15 cellular contexts compared by ENCODE assay signal in the genomic region with DNA sequence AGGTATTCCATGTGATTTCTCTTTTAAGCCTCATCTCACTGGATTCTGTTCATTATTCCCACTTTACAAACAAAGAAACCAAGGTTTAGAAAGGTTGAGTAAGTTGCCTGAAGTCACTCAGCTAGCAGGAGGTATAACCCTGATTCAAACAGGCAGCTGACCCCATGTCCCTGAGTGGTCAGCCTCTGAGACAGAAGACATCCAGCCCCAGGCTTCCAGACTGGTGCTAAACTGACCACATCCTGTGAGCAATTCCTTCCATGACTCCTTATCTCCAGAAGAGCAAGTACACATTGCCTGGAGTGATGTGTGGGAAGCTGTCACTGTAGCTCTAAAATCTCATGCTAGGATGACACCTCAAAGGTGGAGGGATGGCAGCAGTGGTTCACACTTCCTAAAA. TPM values are rescaled to one million over a fixed set of nuclear protein-coding genes. Genes with fewer than 3 reads are reported as not detected.
DNase-seq lines count a peak whose midpoint lies in the region; ATAC-seq and TF ChIP-seq lines count a peak whose summit lies in the region.
"Had no signal": no experiment of that assay in that cellular context is flagged by ENCODE, and none has a peak within 500 bp of the region (broad histone marks: within the 10 kb centered on the region; RNA-seq: fewer than 3 reads in every experiment).

No MANE protein-coding gene starts in this region.

- peak; percentile 80 for DNase-seq in GM04504 (ENCODE audit: low read depth)
- DNase-seq in fibroblast of peridontal ligament (ENCODE audit: extremely low read depth), result peak; percentile 62
- DNase-seq in retinal pigment epithelial cell (ENCODE audit: low read depth), result peak; percentile 73
- no peak for DNase-seq in NCI-H1105 treated with DMSO at 0.1 percent for 48 hours (lab: John Stamatoyannopoulos, UW)
- no peak for DNase-seq in NCI-H1930 (lab: John Stamatoyannopoulos, UW)
- no peak for DNase-seq in H7
- DNase-seq: activated T-cell treated with anti-CD3 and anti-CD28 coated beads, Interleukin-2, amount 50 U/mL, for 1 hour; glutamatergic neuron; NCI-H2171; right lobe of liver had no signal

- peaks cover 33% of the 10 kb centered on the region for H3K27me3 ChIP-seq in H7 (ENCODE audit: control insufficient read depth, insufficient read depth, low read length)

- peak; percentile 69 for ATAC-seq in SK-N-SH treated with all-trans-retinoic acid at 6 μM for 48 hours
- no peak for ATAC-seq in GM21360 (IDR thresholded peaks at IDR 0.05; ENCODE audit: unreplicated experiment)
- ATAC-seq: right lobe of liver had no signal

- TF ChIP-seq CTCF in retinal pigment epithelial cell (conservative IDR thresholded peaks at IDR 0.05; ENCODE audit: low read depth, low read length), result no peak

- H3K4me3 ChIP-seq in retinal pigment epithelial cell (ENCODE audit: low read length) (no peak overlapping the region), H7 (ENCODE audit: insufficient read depth, low read depth, low read length) (no peak overlapping the region)
- H3K4me3 ChIP-seq: cardiac muscle cell, right lobe of liver had no signal

- H3K36me3 ChIP-seq in H7 (replicated peaks; ENCODE audit: control insufficient read depth, insufficient read depth, low read length), result no peaks in the 10 kb centered on the region
- H3K36me3 ChIP-seq: cardiac muscle cell, right lobe of liver had no signal

TF ChIP-seq in SK-N-SH treated with all-trans-retinoic acid at 6 μM for 48 hours, 23 proteins besides CTCF, POLR2A, EP300 and RAD21:
- no peak for TF ChIP-seq ZFP3 (CRISPR knock-in tag; IDR thresholded peaks at IDR 0.05)
- no peak for TF ChIP-seq ZFP30 (CRISPR knock-in tag; IDR thresholded peaks at IDR 0.05)
- TF ChIP-seq TCF4 (CRISPR knock-in tag; IDR thresholded peaks at IDR 0.05; ENCODE audit: borderline replicate concordance), result no peak
- TF ChIP-seq, protein P1, sequence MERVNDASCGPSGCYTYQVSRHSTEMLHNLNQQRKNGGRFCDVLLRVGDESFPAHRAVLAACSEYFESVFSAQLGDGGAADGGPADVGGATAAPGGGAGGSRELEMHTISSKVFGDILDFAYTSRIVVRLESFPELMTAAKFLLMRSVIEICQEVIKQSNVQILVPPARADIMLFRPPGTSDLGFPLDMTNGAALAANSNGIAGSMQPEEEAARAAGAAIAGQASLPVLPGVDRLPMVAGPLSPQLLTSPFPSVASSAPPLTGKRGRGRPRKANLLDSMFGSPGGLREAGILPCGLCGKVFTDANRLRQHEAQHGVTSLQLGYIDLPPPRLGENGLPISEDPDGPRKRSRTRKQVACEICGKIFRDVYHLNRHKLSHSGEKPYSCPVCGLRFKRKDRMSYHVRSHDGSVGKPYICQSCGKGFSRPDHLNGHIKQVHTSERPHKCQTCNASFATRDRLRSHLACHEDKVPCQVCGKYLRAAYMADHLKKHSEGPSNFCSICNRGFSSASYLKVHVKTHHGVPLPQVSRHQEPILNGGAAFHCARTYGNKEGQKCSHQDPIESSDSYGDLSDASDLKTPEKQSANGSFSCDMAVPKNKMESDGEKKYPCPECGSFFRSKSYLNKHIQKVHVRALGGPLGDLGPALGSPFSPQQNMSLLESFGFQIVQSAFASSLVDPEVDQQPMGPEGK (CRISPR knock-in tag; IDR thresholded peaks at IDR 0.05; ENCODE audit: borderline replicate concordance), result peak; percentile 51; the same call in 1 of the 2 replicates
- no peak for TF ChIP-seq ESRRG (CRISPR knock-in tag; IDR thresholded peaks at IDR 0.05)
- TF ChIP-seq, protein P2, sequence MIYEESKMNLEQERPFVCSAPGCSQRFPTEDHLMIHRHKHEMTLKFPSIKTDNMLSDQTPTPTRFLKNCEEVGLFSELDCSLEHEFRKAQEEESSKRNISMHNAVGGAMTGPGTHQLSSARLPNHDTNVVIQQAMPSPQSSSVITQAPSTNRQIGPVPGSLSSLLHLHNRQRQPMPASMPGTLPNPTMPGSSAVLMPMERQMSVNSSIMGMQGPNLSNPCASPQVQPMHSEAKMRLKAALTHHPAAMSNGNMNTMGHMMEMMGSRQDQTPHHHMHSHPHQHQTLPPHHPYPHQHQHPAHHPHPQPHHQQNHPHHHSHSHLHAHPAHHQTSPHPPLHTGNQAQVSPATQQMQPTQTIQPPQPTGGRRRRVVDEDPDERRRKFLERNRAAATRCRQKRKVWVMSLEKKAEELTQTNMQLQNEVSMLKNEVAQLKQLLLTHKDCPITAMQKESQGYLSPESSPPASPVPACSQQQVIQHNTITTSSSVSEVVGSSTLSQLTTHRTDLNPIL (CRISPR knock-in tag; IDR thresholded peaks at IDR 0.05; ENCODE audit: low read depth), result no peak
- TF ChIP-seq POU6F1 (CRISPR knock-in tag; IDR thresholded peaks at IDR 0.05; ENCODE audit: borderline replicate concordance, low read depth), result peak; percentile 41; the same call in 1 of the 2 replicates
- no peak for TF ChIP-seq ZNF8 (CRISPR knock-in tag; IDR thresholded peaks at IDR 0.05)
- no peak for TF ChIP-seq RARB (CRISPR knock-in tag; IDR thresholded peaks at IDR 0.05)
- TF ChIP-seq GLIS3 (CRISPR knock-in tag; IDR thresholded peaks at IDR 0.05), result no peak
- TF ChIP-seq TSHZ2 (CRISPR knock-in tag; IDR thresholded peaks at IDR 0.05), result no peak
- no peak for TF ChIP-seq CSRNP3 (CRISPR knock-in tag; IDR thresholded peaks at IDR 0.05)
- no peak for TF ChIP-seq PPARA (CRISPR knock-in tag; IDR thresholded peaks at IDR 0.05; ENCODE audit: borderline replicate concordance)
- TF ChIP-seq ISL1 (CRISPR knock-in tag; IDR thresholded peaks at IDR 0.05), result no peak
- TF ChIP-seq ZNF565 (CRISPR knock-in tag; conservative IDR thresholded peaks at IDR 0.05; ENCODE audit: low read depth), result no peak
- peak; percentile 17; the same call in 1 of the 2 replicates for TF ChIP-seq ZC3H10 (CRISPR knock-in tag; IDR thresholded peaks at IDR 0.05)
- TF ChIP-seq BACH2 (CRISPR knock-in tag; IDR thresholded peaks at IDR 0.05; ENCODE audit: borderline replicate concordance), result no peak
- no peak for TF ChIP-seq SNAI2 (CRISPR knock-in tag; IDR thresholded peaks at IDR 0.05)
- no peak for TF ChIP-seq ARNTL (CRISPR knock-in tag; IDR thresholded peaks at IDR 0.05; ENCODE audit: borderline replicate concordance, low read depth)
- no peak for TF ChIP-seq CSDC2 (CRISPR knock-in tag; IDR thresholded peaks at IDR 0.05)
- no peak for TF ChIP-seq ZNF70 (CRISPR knock-in tag; IDR thresholded peaks at IDR 0.05)
- TF ChIP-seq TOX (CRISPR knock-in tag; IDR thresholded peaks at IDR 0.05; ENCODE audit: borderline replicate concordance), result no peak
- TF ChIP-seq OSR1 (CRISPR knock-in tag; IDR thresholded peaks at IDR 0.05), result no peak

RNA-seq across cellular contexts. Expression of gene PLPP4, which starts 3.7 kb away (rescaled TPM):
- 3.5 TPM in 1 of 2 replicates, not detected in the other for total RNA-seq in H7 (2014; rRNA removed; shearing (Covaris generic))
- total RNA-seq: OCI-LY7, ureter had no signal

Comparison
In these comparisons a context has a peak if more than half of its experiments do, and no peak if none do; other contexts are left out.
1. DNase-seq: peak in GM04504 (single experiment), fibroblast of peridontal ligament (single experiment) and retinal pigment epithelial cell (single experiment); none in NCI-H1105 treated with DMSO at 0.1 percent for 48 hours (single experiment), NCI-H1930 (0 of 2) and H7 (single experiment).